ENCODE assay signal across 1 cellular context in genomic region chr18:55256568-55257289, GRCh38.
TF ChIP-seq lines count a peak whose summit lies in the region.

No MANE protein-coding gene starts in this region.

TF ChIP-seq in A549, 52 proteins besides CTCF, POLR2A, EP300 and RAD21 (continued from another document):
- TF ChIP-seq ELK1 (IDR thresholded peaks at IDR 0.05; ENCODE audit: low read depth, low read length) (no peak), RNF2 (IDR thresholded peaks at IDR 0.05; ENCODE audit: borderline replicate concordance, low read depth) (no peak), EHF (CRISPR knock-in tag; IDR thresholded peaks at IDR 0.05) (no peak), ZFP36 (IDR thresholded peaks at IDR 0.05; ENCODE audit: borderline replicate concordance, partially characterized antibody) (no peak), HES2 (IDR thresholded peaks at IDR 0.05) (no peak), HOXB5 (CRISPR knock-in tag; IDR thresholded peaks at IDR 0.05) (no peak), NFE2L2 (conservative IDR thresholded peaks at IDR 0.05; ENCODE audit: low read length) (no peak), MAX (IDR thresholded peaks at IDR 0.05) (no peak), PBX3 (IDR thresholded peaks at IDR 0.05) (no peak), FOSB (CRISPR knock-in tag; IDR thresholded peaks at IDR 0.05) (no peak), JUN (IDR thresholded peaks at IDR 0.05) (no peak), ZNF302 (CRISPR knock-in tag; IDR thresholded peaks at IDR 0.05) (no peak), BCL3 (IDR thresholded peaks at IDR 0.05) (no peak), MYC (IDR thresholded peaks at IDR 0.05; ENCODE audit: borderline replicate concordance, low read length) (no peak), E2F6 (IDR thresholded peaks at IDR 0.05; ENCODE audit: borderline replicate concordance, low read depth) (no peak)
